20 cellular contexts compared by ENCODE assay signal in the genomic region with DNA sequence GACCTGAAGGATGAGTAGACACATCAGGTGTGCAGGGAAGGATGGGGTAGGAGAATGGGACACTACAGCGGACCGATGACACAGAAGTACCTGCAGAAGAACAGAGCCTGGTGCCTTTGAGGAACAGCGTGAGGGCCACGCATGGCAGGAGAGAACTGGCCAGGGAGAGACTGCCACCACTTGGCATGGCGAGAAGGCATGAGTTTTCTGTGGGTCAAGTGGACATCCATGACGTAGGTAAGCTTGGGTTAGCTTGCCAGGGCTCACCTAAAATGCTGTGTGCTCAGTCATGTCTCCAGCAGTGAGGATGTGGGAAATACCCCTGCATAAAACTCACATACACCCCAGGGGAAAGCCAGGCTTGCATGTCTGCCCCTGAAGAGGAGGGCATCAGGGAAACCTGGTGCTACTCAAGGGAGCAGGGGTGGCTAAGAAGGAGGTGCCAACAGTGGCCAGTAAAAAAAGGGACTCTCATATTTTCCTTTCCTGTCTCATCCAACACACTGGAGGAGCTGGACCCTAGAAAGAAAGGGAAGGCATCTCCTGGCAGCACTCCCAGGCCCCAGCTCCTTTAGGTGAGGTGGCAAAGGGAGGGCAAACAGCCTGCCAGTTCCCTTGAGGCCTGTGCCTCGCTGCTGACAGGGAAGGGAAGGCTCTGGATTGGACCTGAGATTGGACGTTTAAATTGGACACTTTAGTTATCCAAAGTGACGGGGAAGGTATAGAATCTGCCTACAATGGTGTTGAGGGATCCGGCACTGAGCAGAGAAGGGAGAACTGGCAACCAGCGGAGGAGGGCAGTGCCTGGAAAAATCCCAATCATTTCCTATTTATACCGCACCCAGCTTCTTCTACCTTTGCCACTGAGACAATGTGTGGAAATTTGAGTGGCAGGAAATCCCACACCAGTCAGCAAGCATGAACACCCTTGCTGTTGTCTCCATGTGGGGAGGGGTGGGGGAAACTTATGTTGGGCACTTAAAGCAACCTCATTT.
"Had no signal": no experiment of that assay in that cellular context is flagged by ENCODE, and none has a peak within 500 bp of the region (broad histone marks: within the 10 kb centered on the region; RNA-seq: fewer than 3 reads in every experiment).

No MANE protein-coding gene starts in this region.

- H3K9me3 Mint-ChIP-seq: activated B cell treated with CpG ODN at 0.5 μM for 24 hours; activated naive CD4-positive, alpha-beta T cell treated with anti-CD3 and anti-CD28 coated beads, Interleukin-2, amount 50 U/mL, for 72 hours; naive thymus-derived CD8-positive, alpha-beta T cell; stimulated activated effector memory CD8-positive, alpha-beta T cell treated with anti-CD3 and anti-CD28 coated beads, Interleukin-12 subunit alpha, Interleukin-12 subunit beta, amount 100 ng/mL, for 72 hours; T-helper 2 cell treated with Interferon-gamma antibody and Interleukin-4, amounts not matched to agents 5 μg/mL and 100 μg/mL, for 36 hours had no signal

- H3K27ac ChIP-seq: foreskin keratinocyte had no signal

- H3K27me3 ChIP-seq: foreskin keratinocyte, vagina had no signal

- H3K4me3 Mint-ChIP-seq: activated B cell treated with CpG ODN at 0.5 μM for 24 hours; activated CD8-positive, alpha-beta T cell treated with anti-CD3 and anti-CD28 coated beads, Interleukin-2, amount 10 ng/mL, durations not matched to agents 7 days and 5 days; naive thymus-derived CD8-positive, alpha-beta T cell; stimulated activated effector memory CD8-positive, alpha-beta T cell treated with anti-CD3 and anti-CD28 coated beads, Interleukin-12 subunit alpha, Interleukin-12 subunit beta, amount 100 ng/mL, for 72 hours; T-helper 2 cell treated with Interferon-gamma antibody and Interleukin-4, amounts not matched to agents 5 μg/mL and 100 μg/mL, for 36 hours had no signal

- ATAC-seq: activated CD8-positive, alpha-beta T cell treated with anti-CD3 and anti-CD28 coated beads, Interleukin-2, amount 10 ng/mL, durations not matched to agents 7 days and 5 days; activated naive CD4-positive, alpha-beta T cell treated with anti-CD3 and anti-CD28 coated beads, Interleukin-2, amount 50 U/mL, for 72 hours; foreskin keratinocyte; naive thymus-derived CD8-positive, alpha-beta T cell; sciatic nerve; stimulated activated effector memory CD8-positive, alpha-beta T cell treated with anti-CD3 and anti-CD28 coated beads, Interleukin-12 subunit alpha, Interleukin-12 subunit beta, amount 100 ng/mL, for 72 hours had no signal

- H3K4me3 ChIP-seq: lung, vagina had no signal

- H3K27ac Mint-ChIP-seq: activated B cell treated with CpG ODN at 0.5 μM for 24 hours; activated CD8-positive, alpha-beta T cell treated with anti-CD3 and anti-CD28 coated beads, Interleukin-2, amount 10 ng/mL, durations not matched to agents 7 days and 5 days; activated naive CD4-positive, alpha-beta T cell treated with anti-CD3 and anti-CD28 coated beads, Interleukin-2, amount 50 U/mL, for 72 hours; naive thymus-derived CD8-positive, alpha-beta T cell; progenitor cell of endocrine pancreas; stimulated activated effector memory CD8-positive, alpha-beta T cell treated with anti-CD3 and anti-CD28 coated beads, Interleukin-12 subunit alpha, Interleukin-12 subunit beta, amount 100 ng/mL, for 72 hours; T-helper 2 cell treated with Interferon-gamma antibody and Interleukin-4, amounts not matched to agents 5 μg/mL and 100 μg/mL, for 36 hours had no signal

- H3K4me1 Mint-ChIP-seq: activated B cell treated with CpG ODN at 0.5 μM for 24 hours; naive thymus-derived CD8-positive, alpha-beta T cell; stimulated activated effector memory CD8-positive, alpha-beta T cell treated with anti-CD3 and anti-CD28 coated beads, Interleukin-12 subunit alpha, Interleukin-12 subunit beta, amount 100 ng/mL, for 72 hours had no signal

- H3K36me3 Mint-ChIP-seq: activated naive CD4-positive, alpha-beta T cell treated with anti-CD3 and anti-CD28 coated beads, Interleukin-2, amount 50 U/mL, for 72 hours; naive thymus-derived CD8-positive, alpha-beta T cell; stimulated activated effector memory CD8-positive, alpha-beta T cell treated with anti-CD3 and anti-CD28 coated beads, Interleukin-12 subunit alpha, Interleukin-12 subunit beta, amount 100 ng/mL, for 72 hours had no signal

- DNase-seq: activated B cell treated with CpG ODN at 0.5 μM for 24 hours; activated CD4-positive, alpha-beta T cell treated with anti-CD3 and anti-CD28 coated beads for 48 hours; activated CD8-positive, alpha-beta memory T cell treated with anti-CD3 and anti-CD28 coated beads, Interleukin-2, amount 50 U/mL, for 4 hours; activated CD8-positive, alpha-beta T cell treated with anti-CD3 and anti-CD28 coated beads, Interleukin-2, amount 10 ng/mL, durations not matched to agents 7 days and 5 days; activated gamma-delta T cell; activated T-cell treated with anti-CD3 and anti-CD28 coated beads, Interleukin-2, amount 50 U/mL, for 48 hours; cortex of kidney; effector CD8-positive, alpha-beta T cell; foreskin keratinocyte; glutamatergic neuron; naive thymus-derived CD8-positive, alpha-beta T cell; stimulated activated CD4-positive, alpha-beta T cell treated with anti-CD3 and anti-CD28 coated beads, Interleukin-1b, Interleukin-23, amount 100 ng/mL, for 48 hours; SW 1271 had no signal
